In the genomic region with DNA sequence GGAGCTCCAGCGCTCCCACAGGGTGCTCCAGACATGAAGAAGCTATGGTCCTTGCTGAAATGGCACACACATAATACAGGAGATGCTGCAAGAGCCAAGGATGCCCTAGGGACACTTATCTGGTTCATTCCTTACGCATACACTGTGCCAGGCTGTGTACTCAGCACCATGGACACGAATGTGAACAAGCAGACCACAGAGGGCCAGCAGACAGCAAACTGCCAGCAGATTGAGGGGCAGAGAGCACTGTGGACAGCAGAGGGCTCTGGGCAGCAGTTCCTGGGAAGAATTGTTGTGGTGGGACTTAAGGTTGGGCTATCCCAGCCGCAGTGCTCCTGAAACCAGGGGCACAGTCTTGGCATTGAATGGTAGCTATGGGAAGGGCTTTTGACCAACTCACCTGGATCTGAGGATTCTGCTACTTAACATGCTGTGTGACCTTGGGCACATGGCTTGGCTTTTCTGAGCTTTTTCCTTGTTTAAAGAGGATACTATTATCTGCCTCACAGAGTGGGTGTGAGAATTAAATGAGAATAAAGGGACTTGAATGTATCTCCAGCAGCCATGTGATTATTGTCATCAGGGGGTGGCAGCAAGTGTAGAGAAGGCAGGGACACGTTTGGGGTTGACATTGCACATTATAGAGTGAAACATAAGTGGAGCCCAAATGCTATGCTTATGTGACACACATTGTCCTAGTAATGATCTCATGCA, we compare ENCODE assay signal across 14 cellular contexts. TPM values are rescaled to one million over a fixed set of nuclear protein-coding genes. Genes with fewer than 3 reads are reported as not detected.
DNase-seq lines count a peak whose midpoint lies in the region; ATAC-seq, FAIRE-seq and TF ChIP-seq lines count a peak whose summit lies in the region.
"Had no signal": no experiment of that assay in that cellular context is flagged by ENCODE, and none has a peak within 500 bp of the region (broad histone marks: within the 10 kb centered on the region; RNA-seq: fewer than 3 reads in every experiment).

No MANE protein-coding gene starts in this region.

- peaks cover 7 to 22% of the 10 kb centered on the region in 2 donors for H3K4me1 ChIP-seq in kidney (ENCODE audit: control insufficient read depth in 1 of 2, insufficient read depth in 1 of 2, low read depth in 1 of 2, low read length in 2 of 2)

- in situ Hi-C loops in astrocyte of the spinal cord (cut with HindIII; ENCODE audit: low sequenced_read_pairs), result no loop called here

- H3K36me3 ChIP-seq in kidney (ENCODE audit: control insufficient read depth in 1 of 2, insufficient read depth in 2 of 2, low read length in 2 of 2), result no peaks in the 10 kb centered on the region

- intact Hi-C loops in kidney (cut with DNase I), result no loop called here

- no peak overlapping the region for H3K27ac ChIP-seq in kidney (ENCODE audit: low read depth in 2 of 2, low read length in 2 of 2)
- H3K27ac ChIP-seq: VCaP had no signal

- no peak overlapping the region for H3K9ac ChIP-seq in kidney (ENCODE audit: low read length in 2 of 2)

- H3K4me3 ChIP-seq in astrocyte of the spinal cord (ENCODE audit: low read depth, low read length) (no peak overlapping the region), kidney (ENCODE audit: low read length in 2 of 2) (no peak overlapping the region)

- no peak for FAIRE-seq in kidney (lab: Jason Lieb, UNC)

- DNase-seq in AG08396 (ENCODE audit: low spot score), result peak; percentile 20
- DNase-seq in NCI-H146 (lab: John Stamatoyannopoulos, UW), result peak; percentile 62
- no peak for DNase-seq in astrocyte of the spinal cord (ENCODE audit: low read depth, low spot score)
- peak; percentile 37 for DNase-seq in kidney
- DNase-seq in NK-92 (lab: John Stamatoyannopoulos, UW; ENCODE audit: unreplicated experiment), result no peak
- no peak for DNase-seq in NOMO-1 treated with DMSO at 0.1 percent for 48 hours (lab: John Stamatoyannopoulos, UW; ENCODE audit: unreplicated experiment)
- no peak for DNase-seq in activated CD4-positive, alpha-beta T cell treated with anti-CD3 and anti-CD28 coated beads for 1 hour
- DNase-seq: activated CD8-positive, alpha-beta memory T cell treated with anti-CD3 and anti-CD28 coated beads, Interleukin-2, amount 50 U/mL, for 4 hours; H7; MM.1S; SIG-M5; stimulated activated CD4-positive, alpha-beta T cell treated with anti-CD3 and anti-CD28 coated beads, Interleukin-1b, Interleukin-23, amount 100 ng/mL, for 48 hours had no signal

- ATAC-seq in HG03039 (IDR thresholded peaks at IDR 0.05; ENCODE audit: unreplicated experiment), result no peak

- no peaks in the 10 kb centered on the region for H3K9me3 ChIP-seq in kidney (ENCODE audit: control insufficient read depth in 1 of 2, low read length in 2 of 2)

- TF ChIP-seq CTCF in astrocyte of the spinal cord (IDR thresholded peaks at IDR 0.05; ENCODE audit: low read depth, low read length) (peak; percentile 15), kidney (IDR thresholded peaks at IDR 0.05; ENCODE audit: borderline replicate concordance, extremely low read depth, insufficient read depth) (no peak)

RNA-seq across cellular contexts. Expression of gene PPARGC1B, which starts 30.0 kb away (rescaled TPM):
- 3.3 TPM for total RNA-seq in kidney
- 0.77 TPM for polyA plus RNA-seq in kidney (ENCODE audit: insufficient read depth, low read depth, low replicate concordance)

Comparison
In these comparisons a context has a peak if more than half of its experiments do, and no peak if none do; other contexts are left out.
1. DNase-seq: peak in AG08396 (single experiment), NCI-H146 (single experiment) and kidney (single experiment); none in astrocyte of the spinal cord (single experiment), NK-92 (single experiment), NOMO-1 treated with DMSO at 0.1 percent for 48 hours (single experiment) and activated CD4-positive, alpha-beta T cell treated with anti-CD3 and anti-CD28 coated beads for 1 hour (single experiment).